Comparison of ENCODE assay signal across 8 cellular contexts in the genomic region with DNA sequence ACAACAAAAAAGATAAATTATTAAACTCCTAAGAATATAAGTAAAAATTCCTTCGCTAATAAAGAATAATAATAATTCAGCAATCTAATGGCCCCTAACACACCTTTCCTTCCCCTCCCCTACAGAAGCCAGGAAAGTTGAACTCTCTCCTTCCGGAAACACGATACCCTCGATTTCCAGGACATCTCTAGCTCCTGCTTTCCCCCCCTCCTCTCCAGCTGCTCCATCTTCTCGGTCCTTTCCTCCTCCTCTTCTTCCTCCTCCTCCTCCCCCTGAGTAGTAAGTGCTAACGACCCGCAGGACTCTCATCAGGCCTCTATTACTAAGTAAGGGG. TPM values are rescaled to one million over a fixed set of nuclear protein-coding genes. Genes with fewer than 3 reads are reported as not detected.
DNase-seq lines count a peak whose midpoint lies in the region; ATAC-seq and TF ChIP-seq lines count a peak whose summit lies in the region.

No MANE protein-coding gene starts in this region.

- DNase-seq in CD8-positive, alpha-beta memory T cell: no peak
- DNase-seq in adrenal gland (no peak), left lobe of liver (ENCODE audit: low spot score) (no peak), type B pancreatic cell (ENCODE audit: extremely low spot score, unreplicated experiment) (no peak), 8988T (no peak), amygdala (lab: John Stamatoyannopoulos, UW) (no peak)

- peaks cover 7% of the 10 kb centered on the region for H3K4me1 ChIP-seq in CD8-positive, alpha-beta memory T cell (ENCODE audit: insufficient read depth, low read length)
- H3K4me1 ChIP-seq in KMS-11 (ENCODE audit: low read depth, poor library complexity, severe bottlenecking): peaks cover 11% of the 10 kb centered on the region
- peaks cover 0 to 10% of the 10 kb centered on the region in 2 donors for H3K4me1 ChIP-seq in adrenal gland (replicated peaks in 1 of 2)

- ATAC-seq in left lobe of liver (peak; percentile 2), GM19397 (IDR thresholded peaks at IDR 0.05; ENCODE audit: unreplicated experiment) (no peak)

- intact Hi-C loops in adrenal gland (cut with DNase I): no loop called here

- peaks cover 0 to 12% (median 7%) of the 10 kb centered on the region in 3 donors for H3K36me3 Mint-ChIP-seq in CD8-positive, alpha-beta memory T cell
- peaks cover 13% of the 10 kb centered on the region for H3K36me3 Mint-ChIP-seq in type B pancreatic cell

- peak overlapping the region; percentile 57 to 97 (median 89) for H3K27ac Mint-ChIP-seq in CD8-positive, alpha-beta memory T cell
- H3K27ac Mint-ChIP-seq in type B pancreatic cell: peak overlapping the region; percentile 95

- H3K4me1 Mint-ChIP-seq in CD8-positive, alpha-beta memory T cell: peaks cover 23 to 29% (median 27%) of the 10 kb centered on the region in 3 donors
- peaks cover 18% of the 10 kb centered on the region for H3K4me1 Mint-ChIP-seq in type B pancreatic cell (ENCODE audit: unreplicated experiment)

- POLR2A ChIA-PET in CD8-positive, alpha-beta memory T cell (lab: Charles Lee): no interaction called here

- TF ChIP-seq CTCF in KMS-11 (conservative IDR thresholded peaks at IDR 0.05; ENCODE audit: low read depth, low read length) (no peak), adrenal gland (IDR thresholded peaks at IDR 0.05) (no peak), type B pancreatic cell (conservative IDR thresholded peaks at IDR 0.05) (no peak)

- CTCF ChIA-PET in CD8-positive, alpha-beta memory T cell (lab: Charles Lee): no interaction called here

- H3K9ac ChIP-seq in KMS-11: peak overlapping the region; percentile 61; the same call in 1 of the 2 replicates

- H3K27me3 Mint-ChIP-seq in CD8-positive, alpha-beta memory T cell: peaks cover 11 to 15% of the 10 kb centered on the region in 2 donors
- peaks cover 22% of the 10 kb centered on the region for H3K27me3 Mint-ChIP-seq in type B pancreatic cell

- TF ChIP-seq POLR2A in adrenal gland (IDR thresholded peaks at IDR 0.05): no peak

- H2AFZ ChIP-seq in KMS-11 (ENCODE audit: low read depth): peak overlapping the region; percentile 96; the same call in 1 of the 2 replicates

- peaks cover 7% of the 10 kb centered on the region; the same call in 1 of the 2 replicates for H3K79me2 ChIP-seq in KMS-11 (ENCODE audit: insufficient read depth, low read depth)

- no peaks in the 10 kb centered on the region for H3K27me3 ChIP-seq in CD8-positive, alpha-beta memory T cell (ENCODE audit: insufficient read depth, low read length, poor library complexity, severe bottlenecking)
- no peaks in the 10 kb centered on the region for H3K27me3 ChIP-seq in KMS-11 (ENCODE audit: insufficient read depth, low read depth)
- H3K27me3 ChIP-seq in adrenal gland: no peaks in the 10 kb centered on the region

- no peaks in the 10 kb centered on the region for H4K20me1 ChIP-seq in KMS-11 (ENCODE audit: insufficient read depth)

- peak overlapping the region; percentile 71 for H3K4me2 ChIP-seq in KMS-11

- H3K36me3 ChIP-seq in CD8-positive, alpha-beta memory T cell (ENCODE audit: insufficient read depth, low read length): no peaks in the 10 kb centered on the region
- H3K36me3 ChIP-seq in KMS-11 (ENCODE audit: insufficient read depth) (no peaks in the 10 kb centered on the region), adrenal gland (replicated peaks in 1 of 2) (no peaks in the 10 kb centered on the region)

- no peaks in the 10 kb centered on the region for H3K9me3 Mint-ChIP-seq in CD8-positive, alpha-beta memory T cell
- H3K9me3 Mint-ChIP-seq in type B pancreatic cell: no peaks in the 10 kb centered on the region

- H3K9me3 ChIP-seq in CD8-positive, alpha-beta memory T cell (ENCODE audit: low read length): no peaks in the 10 kb centered on the region
- no peaks in the 10 kb centered on the region for H3K9me3 ChIP-seq in adrenal gland (replicated peaks in 1 of 3)

- H3K27ac ChIP-seq in CD8-positive, alpha-beta memory T cell (ENCODE audit: low read depth, low read length): peak overlapping the region; percentile 81
- H3K27ac ChIP-seq in KMS-11: peak overlapping the region; percentile 35; the same call in 1 of the 2 replicates
- peak overlapping the region in 3 of 5 donors; percentile 74 to 76 (median 75) for H3K27ac ChIP-seq in adrenal gland

- H3K4me3 ChIP-seq in CD8-positive, alpha-beta memory T cell (ENCODE audit: low read length): peak overlapping the region; percentile 89
- H3K4me3 ChIP-seq in KMS-11 (IDR thresholded peaks at IDR 0.05; ENCODE audit: insufficient read depth, low read depth, low read length) (no peak overlapping the region), adrenal gland (peak overlapping the region; percentile 74 to 99 (median 82))

- WGBS in adrenal gland, 4 donors: 1 to 2% (median 1%) methylated on average over 7 of the region's 7 CpGs

- peak overlapping the region; percentile 86 to 96 (median 92) for H3K4me3 Mint-ChIP-seq in CD8-positive, alpha-beta memory T cell
- peak overlapping the region; percentile 97 for H3K4me3 Mint-ChIP-seq in type B pancreatic cell

RNA-seq across cellular contexts. Expression of a gene that starts 0.6 kb away (rescaled TPM):
- total RNA-seq in CD8-positive, alpha-beta memory T cell: 10 to 100 TPM; 11.8 to 13.5 TPM
- polyA plus RNA-seq in CD8-positive, alpha-beta memory T cell: 14.4 TPM
- total RNA-seq in adrenal gland (10 to 100 TPM in 4 of 8 donors, 1 to 10 TPM in 4; 4.8 to 13.0 (median 9.6) TPM), left lobe of liver (5.1 TPM), type B pancreatic cell (ENCODE audit: low replicate concordance) (15.1 and 16.7 TPM in 2 replicates)
- polyA plus RNA-seq in adrenal gland: 10 to 100 TPM in 1 of 3 donors, 1 to 10 TPM in 2; 3.6 to 11.6 (median 5.6) TPM
